10 cellular contexts compared by ENCODE assay signal in the genomic region with DNA sequence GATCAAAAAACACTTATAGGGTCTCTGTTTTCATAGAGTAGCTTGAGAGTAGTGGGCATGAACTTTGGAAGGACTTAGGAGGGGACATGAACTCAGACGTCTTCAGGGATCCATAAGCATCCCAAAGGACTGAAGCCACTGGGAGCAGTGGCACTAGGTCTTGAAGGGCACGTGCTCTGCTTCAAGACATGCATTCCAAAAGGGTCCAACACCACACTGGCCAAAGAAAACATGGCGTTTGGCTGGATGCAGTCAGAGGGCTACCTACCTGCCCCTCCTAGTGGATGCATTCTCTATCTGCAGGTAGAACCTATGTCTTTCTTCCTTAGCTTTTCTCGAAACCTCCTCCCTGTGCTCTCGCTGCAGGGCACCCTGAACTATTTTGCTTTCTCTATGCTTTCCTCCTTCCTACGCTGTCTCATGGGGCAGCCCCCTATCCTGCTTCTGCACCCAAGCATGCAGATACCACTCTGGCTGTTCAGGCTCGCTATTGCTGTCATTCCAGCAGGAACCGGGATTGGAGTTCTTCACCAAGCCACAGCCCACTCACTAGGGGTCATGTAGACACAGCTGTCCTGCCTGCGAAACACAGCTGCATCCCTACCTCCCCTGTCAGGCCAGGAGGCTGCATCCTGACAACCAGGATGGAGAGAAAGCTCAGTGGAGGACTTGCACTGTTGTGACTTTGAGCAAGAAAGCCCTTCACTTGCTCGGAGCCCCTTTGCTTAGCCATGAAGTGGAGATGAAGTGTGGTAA. TPM values are rescaled to one million over a fixed set of nuclear protein-coding genes. Genes with fewer than 3 reads are reported as not detected.
DNase-seq lines count a peak whose midpoint lies in the region; ATAC-seq, FAIRE-seq and TF ChIP-seq lines count a peak whose summit lies in the region.
"Had no signal": no experiment of that assay in that cellular context is flagged by ENCODE, and none has a peak within 500 bp of the region (broad histone marks: within the 10 kb centered on the region; RNA-seq: fewer than 3 reads in every experiment).

No MANE protein-coding gene starts in this region.

- H3K9me3 ChIP-seq in left lung: no peaks in the 10 kb centered on the region

- POLR2A ChIA-PET in HEK293T (lab: Yijun Ruan, JAX): no interaction called here

- intact Hi-C loops in left lung (cut with DNase I): no loop called here

- DNase-seq in ELF-1 (ENCODE audit: low read depth, low spot score) (peak; percentile 58), HEK293T (ENCODE audit: extremely low spot score) (peak; percentile 47), RPMI8226 (peak; percentile 43), left lung (no peak), NOMO-1 (lab: John Stamatoyannopoulos, UW; ENCODE audit: unreplicated experiment in 2 of 2) (no peak), GM19239 (ENCODE audit: insufficient read length, low spot score) (no peak), NCI-H226 (no peak)
- no peak for DNase-seq in activated CD8-positive, alpha-beta memory T cell treated with anti-CD3 and anti-CD28 coated beads, Interleukin-2, amount 50 U/mL, for 48 hours
- DNase-seq: naive B cell had no signal

- no peaks in the 10 kb centered on the region for H3K4me1 ChIP-seq in left lung

- ATAC-seq in left lung: peak; percentile 29

- H3K4me3 ChIP-seq in left lung: no peak overlapping the region
- H3K4me3 ChIP-seq: SK-N-MC had no signal

- no peaks in the 10 kb centered on the region for H3K36me3 ChIP-seq in left lung

- no peak overlapping the region for H3K27ac ChIP-seq in left lung
- H3K27ac ChIP-seq: SK-N-MC had no signal

- TF ChIP-seq CTCF in left lung (IDR thresholded peaks at IDR 0.05): no peak

- no peak for FAIRE-seq in GM19239 (lab: Jason Lieb, UNC)

- CTCF ChIA-PET in HEK293T (lab: Yijun Ruan, JAX): interaction anchor here (0.6 kb wide), 1 partner anchor 32 kb away, joined by 3 read pairs; no protein-coding TSS in a partner anchor

- H3K27me3 ChIP-seq in left lung: peaks cover 0 to 35% of the 10 kb centered on the region in 2 donors

TF ChIP-seq in HEK293T, 16 proteins besides CTCF, POLR2A, EP300 and RAD21:
- no peak for TF ChIP-seq FOXK2 (IDR thresholded peaks at IDR 0.05)
- TF ChIP-seq, protein P1, sequence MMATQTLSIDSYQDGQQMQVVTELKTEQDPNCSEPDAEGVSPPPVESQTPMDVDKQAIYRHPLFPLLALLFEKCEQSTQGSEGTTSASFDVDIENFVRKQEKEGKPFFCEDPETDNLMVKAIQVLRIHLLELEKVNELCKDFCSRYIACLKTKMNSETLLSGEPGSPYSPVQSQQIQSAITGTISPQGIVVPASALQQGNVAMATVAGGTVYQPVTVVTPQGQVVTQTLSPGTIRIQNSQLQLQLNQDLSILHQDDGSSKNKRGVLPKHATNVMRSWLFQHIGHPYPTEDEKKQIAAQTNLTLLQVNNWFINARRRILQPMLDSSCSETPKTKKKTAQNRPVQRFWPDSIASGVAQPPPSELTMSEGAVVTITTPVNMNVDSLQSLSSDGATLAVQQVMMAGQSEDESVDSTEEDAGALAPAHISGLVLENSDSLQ (IDR thresholded peaks at IDR 0.05): no peak
- TF ChIP-seq L3MBTL2 (conservative IDR thresholded peaks at IDR 0.05): peak; percentile 58

RNA-seq across cellular contexts. Expression of a gene that starts 11.9 kb away (rescaled TPM):
- total RNA-seq in left lung: not detected

Comparison
In these comparisons a context has a peak if more than half of its experiments do, and no peak if none do; other contexts are left out.
1. DNase-seq: peak in ELF-1 (single experiment), HEK293T (single experiment) and RPMI8226 (single experiment); none in left lung (0 of 2), NOMO-1 (0 of 2), GM19239 (single experiment), NCI-H226 (single experiment) and activated CD8-positive, alpha-beta memory T cell treated with anti-CD3 and anti-CD28 coated beads, Interleukin-2, amount 50 U/mL, for 48 hours (single experiment).